28 cellular contexts compared by ENCODE assay signal in genomic region chr18:58242435-58242834, GRCh38.
"Had no signal": no experiment of that assay in that cellular context is flagged by ENCODE, and none has a peak within 500 bp of the region (broad histone marks: within the 10 kb centered on the region; RNA-seq: fewer than 3 reads in every experiment).

No MANE protein-coding gene starts in this region.

- H3K4me3 ChIP-seq: esophagus squamous epithelium, gastroesophageal sphincter, heart left ventricle, lower lobe of right lung, neural progenitor cell, sigmoid colon, thoracic aorta had no signal

- H3K36me3 ChIP-seq: brain microvascular endothelial cell, esophagus squamous epithelium, gastroesophageal sphincter, heart left ventricle, lower lobe of right lung, neural progenitor cell, sigmoid colon, thoracic aorta had no signal

- DNase-seq: activated CD4-positive, alpha-beta T cell treated with anti-CD3 and anti-CD28 coated beads, Interleukin-2, amount 10 ng/mL, durations not matched to agents 7 days and 5 days; activated CD4-positive, CD25-positive, alpha-beta regulatory T cell treated with anti-CD3 and anti-CD28 coated beads, Interleukin-2, amount 50 U/mL, for 72 hours; activated CD8-positive, alpha-beta memory T cell treated with anti-CD3 and anti-CD28 coated beads, Interleukin-2, amount 10 ng/mL, durations not matched to agents 7 days and 5 days; activated CD8-positive, alpha-beta T cell treated with anti-CD3 and anti-CD28 coated beads for 36 hours; activated gamma-delta T cell; activated naive CD4-positive, alpha-beta T cell treated with anti-CD3 and anti-CD28 coated beads, Interleukin-2, amount 50 U/mL, for 16 hours; activated naive CD8-positive, alpha-beta T cell treated with anti-CD3 and anti-CD28 coated beads, Interleukin-2, amount 50 U/mL, for 24 hours; activated T-cell treated with anti-CD3 and anti-CD28 coated beads for 4 hours; central memory CD4-positive, alpha-beta T cell; effector memory CD8-positive, alpha-beta T cell; esophagus squamous epithelium; kidney; lower lobe of right lung; naive thymus-derived CD8-positive, alpha-beta T cell; retina; sigmoid colon; stimulated activated CD4-positive, alpha-beta T cell treated with anti-CD3 and anti-CD28 coated beads, Interleukin-2, amount 100 ng/mL, for 48 hours; stimulated activated naive CD4-positive, alpha-beta T cell; T-helper 2 cell; WERI-Rb-1 had no signal

- H3K4me1 Mint-ChIP-seq: activated CD4-positive, alpha-beta T cell treated with anti-CD3 and anti-CD28 coated beads, Interleukin-2, amount 10 ng/mL, durations not matched to agents 7 days and 5 days; activated CD8-positive, alpha-beta memory T cell treated with anti-CD3 and anti-CD28 coated beads, Interleukin-2, amount 10 ng/mL, durations not matched to agents 7 days and 5 days; activated naive CD8-positive, alpha-beta T cell treated with anti-CD3 and anti-CD28 coated beads, Interleukin-2, amount 50 U/mL, for 24 hours; naive thymus-derived CD8-positive, alpha-beta T cell had no signal

- H3K36me3 Mint-ChIP-seq: activated CD8-positive, alpha-beta memory T cell treated with anti-CD3 and anti-CD28 coated beads, Interleukin-2, amount 10 ng/mL, durations not matched to agents 7 days and 5 days; naive thymus-derived CD8-positive, alpha-beta T cell; neural progenitor cell had no signal

- H2AFZ ChIP-seq: neural progenitor cell had no signal

- H3K27ac Mint-ChIP-seq: activated CD4-positive, alpha-beta T cell treated with anti-CD3 and anti-CD28 coated beads, Interleukin-2, amount 10 ng/mL, durations not matched to agents 7 days and 5 days; activated CD8-positive, alpha-beta memory T cell treated with anti-CD3 and anti-CD28 coated beads, Interleukin-2, amount 10 ng/mL, durations not matched to agents 7 days and 5 days; activated CD8-positive, alpha-beta T cell treated with anti-CD3 and anti-CD28 coated beads for 36 hours; activated naive CD8-positive, alpha-beta T cell treated with anti-CD3 and anti-CD28 coated beads, Interleukin-2, amount 50 U/mL, for 24 hours; activated T-helper 1 cell treated with anti-CD3 and anti-CD28 coated beads, Interleukin-12 subunit alpha, Interleukin-12 subunit beta, Interleukin-2, Interleukin-4 antibody, amounts not matched to agents 30 ng/mL and 10 ng/mL and 1 ng/mL, durations not matched to agents 14 hours and 24 hours and 36 hours; effector memory CD8-positive, alpha-beta T cell had no signal

- H3K27me3 Mint-ChIP-seq: activated CD4-positive, alpha-beta T cell treated with anti-CD3 and anti-CD28 coated beads, Interleukin-2, amount 10 ng/mL, durations not matched to agents 7 days and 5 days; activated CD8-positive, alpha-beta memory T cell treated with anti-CD3 and anti-CD28 coated beads, Interleukin-2, amount 10 ng/mL, durations not matched to agents 7 days and 5 days; activated CD8-positive, alpha-beta T cell treated with anti-CD3 and anti-CD28 coated beads for 36 hours; naive thymus-derived CD8-positive, alpha-beta T cell; progenitor cell of endocrine pancreas had no signal

- H3K27me3 ChIP-seq: brain microvascular endothelial cell, esophagus squamous epithelium, gastroesophageal sphincter, heart left ventricle, neural progenitor cell, sigmoid colon had no signal

- FAIRE-seq: kidney had no signal

- H3K4me2 ChIP-seq: neural progenitor cell had no signal

- H3K9me3 ChIP-seq: esophagus squamous epithelium, gastroesophageal sphincter, lower lobe of right lung, sigmoid colon, thoracic aorta had no signal

- H3K4me3 Mint-ChIP-seq: activated CD4-positive, alpha-beta T cell treated with anti-CD3 and anti-CD28 coated beads, Interleukin-2, amount 10 ng/mL, durations not matched to agents 7 days and 5 days; activated CD8-positive, alpha-beta memory T cell treated with anti-CD3 and anti-CD28 coated beads, Interleukin-2, amount 10 ng/mL, durations not matched to agents 7 days and 5 days; activated CD8-positive, alpha-beta T cell treated with anti-CD3 and anti-CD28 coated beads for 36 hours; activated naive CD8-positive, alpha-beta T cell treated with anti-CD3 and anti-CD28 coated beads, Interleukin-2, amount 50 U/mL, for 24 hours; activated T-helper 1 cell treated with anti-CD3 and anti-CD28 coated beads, Interleukin-12 subunit alpha, Interleukin-12 subunit beta, Interleukin-2, Interleukin-4 antibody, amounts not matched to agents 30 ng/mL and 10 ng/mL and 1 ng/mL, durations not matched to agents 14 hours and 24 hours and 36 hours; effector memory CD8-positive, alpha-beta T cell; naive thymus-derived CD8-positive, alpha-beta T cell; neural progenitor cell had no signal

- H3K9ac ChIP-seq: neural progenitor cell had no signal

- H3K9me3 Mint-ChIP-seq: activated CD4-positive, alpha-beta T cell treated with anti-CD3 and anti-CD28 coated beads, Interleukin-2, amount 10 ng/mL, durations not matched to agents 7 days and 5 days; activated CD8-positive, alpha-beta T cell treated with anti-CD3 and anti-CD28 coated beads for 36 hours; activated naive CD8-positive, alpha-beta T cell treated with anti-CD3 and anti-CD28 coated beads, Interleukin-2, amount 50 U/mL, for 24 hours; activated T-helper 1 cell treated with anti-CD3 and anti-CD28 coated beads, Interleukin-12 subunit alpha, Interleukin-12 subunit beta, Interleukin-2, Interleukin-4 antibody, amounts not matched to agents 30 ng/mL and 10 ng/mL and 1 ng/mL, durations not matched to agents 14 hours and 24 hours and 36 hours; effector memory CD8-positive, alpha-beta T cell; neural progenitor cell had no signal

- ATAC-seq: activated CD8-positive, alpha-beta memory T cell treated with anti-CD3 and anti-CD28 coated beads, Interleukin-2, amount 10 ng/mL, durations not matched to agents 7 days and 5 days; activated CD8-positive, alpha-beta T cell treated with anti-CD3 and anti-CD28 coated beads for 36 hours; activated naive CD8-positive, alpha-beta T cell treated with anti-CD3 and anti-CD28 coated beads, Interleukin-2, amount 50 U/mL, for 24 hours; effector memory CD8-positive, alpha-beta T cell; left lobe of liver; naive thymus-derived CD8-positive, alpha-beta T cell had no signal

- H3K27ac ChIP-seq: brain microvascular endothelial cell, esophagus squamous epithelium, heart left ventricle, lower lobe of right lung, neural progenitor cell, thoracic aorta, WERI-Rb-1 had no signal
